ENCODE assay signal across 9 cellular contexts in the genomic region with DNA sequence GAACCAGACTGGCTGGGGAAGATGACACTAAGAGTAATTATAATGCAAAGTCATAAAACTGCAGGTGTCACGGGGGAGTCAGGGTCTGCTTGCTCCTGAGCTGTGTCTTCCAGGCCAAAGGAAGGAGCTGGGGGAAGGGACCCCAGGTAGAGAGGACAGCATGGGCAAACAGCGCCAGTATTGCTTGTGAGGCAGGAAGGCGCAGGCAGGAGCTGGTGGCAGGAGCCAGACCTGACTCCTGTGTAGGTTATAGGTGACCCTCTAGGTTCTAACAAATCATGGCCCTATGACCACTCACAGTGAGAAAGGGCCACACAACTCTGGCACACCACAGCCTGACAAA. TPM values are rescaled to one million over a fixed set of nuclear protein-coding genes. Genes with fewer than 3 reads are reported as not detected.
DNase-seq lines count a peak whose midpoint lies in the region; ATAC-seq and TF ChIP-seq lines count a peak whose summit lies in the region.
"Had no signal": no experiment of that assay in that cellular context is flagged by ENCODE, and none has a peak within 500 bp of the region (broad histone marks: within the 10 kb centered on the region; RNA-seq: fewer than 3 reads in every experiment).

No MANE protein-coding gene starts in this region.

- H3K36me3 Mint-ChIP-seq in activated T-cell treated with anti-CD3 and anti-CD28 coated beads, Interleukin-2, amount 50 U/mL, for 4 hours (ENCODE audit: insufficient read depth): peaks cover 61% of the 10 kb centered on the region
- H3K36me3 Mint-ChIP-seq in activated T-helper 2 cell treated with anti-CD3 and anti-CD28 coated beads, Interferon-gamma antibody, Interleukin-2, Interleukin-4, amounts not matched to agents 10 μg/mL and 5 μg/mL and 100 μg/mL, durations not matched to agents 14 hours and 24 hours and 36 hours (ENCODE audit: low read depth): peaks cover 96% of the 10 kb centered on the region
- H3K36me3 Mint-ChIP-seq in mesothelial cell of epicardium: peaks cover 2% of the 10 kb centered on the region

- H3K27ac Mint-ChIP-seq in activated T-helper 2 cell treated with anti-CD3 and anti-CD28 coated beads, Interferon-gamma antibody, Interleukin-2, Interleukin-4, amounts not matched to agents 10 μg/mL and 5 μg/mL and 100 μg/mL, durations not matched to agents 14 hours and 24 hours and 36 hours: peak overlapping the region; percentile 100
- peak overlapping the region; percentile 61 for H3K27ac Mint-ChIP-seq in mesothelial cell of epicardium
- H3K27ac Mint-ChIP-seq in stimulated activated naive CD8-positive, alpha-beta T cell treated with anti-CD3 and anti-CD28 coated beads, Interleukin-15, amount 100 ng/mL, for 72 hours: peak overlapping the region; percentile 97 to 100

- no peaks in the 10 kb centered on the region for H3K27me3 Mint-ChIP-seq in activated T-cell treated with anti-CD3 and anti-CD28 coated beads, Interleukin-2, amount 50 U/mL, for 4 hours (ENCODE audit: low read depth)
- H3K27me3 Mint-ChIP-seq in activated T-helper 2 cell treated with anti-CD3 and anti-CD28 coated beads, Interferon-gamma antibody, Interleukin-2, Interleukin-4, amounts not matched to agents 10 μg/mL and 5 μg/mL and 100 μg/mL, durations not matched to agents 14 hours and 24 hours and 36 hours (ENCODE audit: low read depth): no peaks in the 10 kb centered on the region
- peaks cover 5% of the 10 kb centered on the region for H3K27me3 Mint-ChIP-seq in mesothelial cell of epicardium (ENCODE audit: low read depth)
- H3K27me3 Mint-ChIP-seq in stimulated activated naive CD8-positive, alpha-beta T cell treated with anti-CD3 and anti-CD28 coated beads, Interleukin-15, amount 100 ng/mL, for 72 hours: no peaks in the 10 kb centered on the region

- intact Hi-C loops in activated T-helper 2 cell treated with anti-CD3 and anti-CD28 coated beads, Interferon-gamma antibody, Interleukin-2, Interleukin-4, amounts not matched to agents 10 μg/mL and 5 μg/mL and 100 μg/mL, durations not matched to agents 14 hours and 24 hours and 36 hours (cut with micrococcal nuclease): loop anchor here (5.0 to 10.0 kb wide), 2 partner anchors 888 to 1075 kb away; no protein-coding TSS in a partner anchor

- peaks cover 49% of the 10 kb centered on the region for H3K4me1 Mint-ChIP-seq in activated T-cell treated with anti-CD3 and anti-CD28 coated beads, Interleukin-2, amount 50 U/mL, for 4 hours (ENCODE audit: low read depth)
- H3K4me1 Mint-ChIP-seq in activated T-helper 2 cell treated with anti-CD3 and anti-CD28 coated beads, Interferon-gamma antibody, Interleukin-2, Interleukin-4, amounts not matched to agents 10 μg/mL and 5 μg/mL and 100 μg/mL, durations not matched to agents 14 hours and 24 hours and 36 hours (ENCODE audit: low read depth): peaks cover 27% of the 10 kb centered on the region
- H3K4me1 Mint-ChIP-seq in mesothelial cell of epicardium: peaks cover 46% of the 10 kb centered on the region
- peaks cover 29% of the 10 kb centered on the region for H3K4me1 Mint-ChIP-seq in stimulated activated naive CD8-positive, alpha-beta T cell treated with anti-CD3 and anti-CD28 coated beads, Interleukin-15, amount 100 ng/mL, for 72 hours

- no peak for ATAC-seq in activated T-cell treated with anti-CD3 and anti-CD28 coated beads, Interleukin-2, amount 50 U/mL, for 4 hours
- no peak for ATAC-seq in stimulated activated naive CD8-positive, alpha-beta T cell treated with anti-CD3 and anti-CD28 coated beads, Interleukin-15, amount 100 ng/mL, for 72 hours
- ATAC-seq in GM21825 (IDR thresholded peaks at IDR 0.05; ENCODE audit: unreplicated experiment) (no peak), GM21786 (IDR thresholded peaks at IDR 0.05; ENCODE audit: unreplicated experiment) (no peak)

- DNase-seq in activated T-cell treated with anti-CD3 and anti-CD28 coated beads, Interleukin-2, amount 50 U/mL, for 4 hours: no peak
- DNase-seq in activated T-cell treated with anti-CD3 and anti-CD28 coated beads for 4 hours (no peak), mesothelial cell of epicardium (ENCODE audit: low spot score in 2 of 2, unreplicated experiment in 2 of 2) (no peak), ecto neural progenitor cell (ENCODE audit: low spot score) (no peak)
- no peak for DNase-seq in activated T-helper 2 cell treated with anti-CD3 and anti-CD28 coated beads, Interferon-gamma antibody, Interleukin-2, Interleukin-4, amounts not matched to agents 10 μg/mL and 5 μg/mL and 100 μg/mL, durations not matched to agents 14 hours and 24 hours and 36 hours (ENCODE audit: low spot score)
- peak in 1 of 2 donors; percentile 30 for DNase-seq in stimulated activated naive CD8-positive, alpha-beta T cell treated with anti-CD3 and anti-CD28 coated beads, Interleukin-15, amount 100 ng/mL, for 72 hours
- DNase-seq: NCI-H2029 treated with DMSO at 0.1 percent for 48 hours had no signal

- H3K9me3 Mint-ChIP-seq in activated T-cell treated with anti-CD3 and anti-CD28 coated beads, Interleukin-2, amount 50 U/mL, for 4 hours: no peaks in the 10 kb centered on the region
- no peaks in the 10 kb centered on the region for H3K9me3 Mint-ChIP-seq in activated T-helper 2 cell treated with anti-CD3 and anti-CD28 coated beads, Interferon-gamma antibody, Interleukin-2, Interleukin-4, amounts not matched to agents 10 μg/mL and 5 μg/mL and 100 μg/mL, durations not matched to agents 14 hours and 24 hours and 36 hours
- H3K9me3 Mint-ChIP-seq in mesothelial cell of epicardium: no peaks in the 10 kb centered on the region
- H3K9me3 Mint-ChIP-seq in stimulated activated naive CD8-positive, alpha-beta T cell treated with anti-CD3 and anti-CD28 coated beads, Interleukin-15, amount 100 ng/mL, for 72 hours: no peaks in the 10 kb centered on the region

- H3K4me3 Mint-ChIP-seq in activated T-cell treated with anti-CD3 and anti-CD28 coated beads, Interleukin-2, amount 50 U/mL, for 4 hours: peak overlapping the region; percentile 94
- peak overlapping the region; percentile 95 for H3K4me3 Mint-ChIP-seq in activated T-helper 2 cell treated with anti-CD3 and anti-CD28 coated beads, Interferon-gamma antibody, Interleukin-2, Interleukin-4, amounts not matched to agents 10 μg/mL and 5 μg/mL and 100 μg/mL, durations not matched to agents 14 hours and 24 hours and 36 hours (ENCODE audit: low read depth)
- peak overlapping the region; percentile 44 for H3K4me3 Mint-ChIP-seq in mesothelial cell of epicardium
- H3K4me3 Mint-ChIP-seq in stimulated activated naive CD8-positive, alpha-beta T cell treated with anti-CD3 and anti-CD28 coated beads, Interleukin-15, amount 100 ng/mL, for 72 hours: peak overlapping the region; percentile 89 to 99

- TF ChIP-seq CTCF in mesothelial cell of epicardium (IDR thresholded peaks at IDR 0.05; ENCODE audit: unreplicated experiment): no peak

RNA-seq across cellular contexts. Expression of a gene that starts 1.9 kb away (rescaled TPM):
- total RNA-seq in activated T-cell treated with anti-CD3 and anti-CD28 coated beads, Interleukin-2, amount 50 U/mL, for 4 hours: 100 to 1,000 TPM; 223 to 268 (median 229) TPM
- total RNA-seq in activated T-helper 2 cell treated with anti-CD3 and anti-CD28 coated beads, Interferon-gamma antibody, Interleukin-2, Interleukin-4, amounts not matched to agents 10 μg/mL and 5 μg/mL and 100 μg/mL, durations not matched to agents 14 hours and 24 hours and 36 hours: 351 and 355 TPM in 2 replicates
- total RNA-seq in mesothelial cell of epicardium: 15.2 to 16.7 TPM (median 15.2 TPM) in 3 replicates

RNA-seq across cellular contexts. Expression of a gene that starts 7.2 kb away (rescaled TPM):
- 100 to 1,000 TPM; 174 to 225 (median 210) TPM for total RNA-seq in activated T-cell treated with anti-CD3 and anti-CD28 coated beads, Interleukin-2, amount 50 U/mL, for 4 hours
- 178 and 190 TPM in 2 replicates for total RNA-seq in activated T-helper 2 cell treated with anti-CD3 and anti-CD28 coated beads, Interferon-gamma antibody, Interleukin-2, Interleukin-4, amounts not matched to agents 10 μg/mL and 5 μg/mL and 100 μg/mL, durations not matched to agents 14 hours and 24 hours and 36 hours
- 33.6 to 36.8 TPM (median 35.9 TPM) in 3 replicates for total RNA-seq in mesothelial cell of epicardium

RNA-seq across cellular contexts. Expression of a gene that starts 40.4 kb away (rescaled TPM):
- 10 to 100 TPM; 26.8 to 31.1 (median 27.4) TPM for total RNA-seq in activated T-cell treated with anti-CD3 and anti-CD28 coated beads, Interleukin-2, amount 50 U/mL, for 4 hours
- 61.7 and 68.7 TPM in 2 replicates for total RNA-seq in activated T-helper 2 cell treated with anti-CD3 and anti-CD28 coated beads, Interferon-gamma antibody, Interleukin-2, Interleukin-4, amounts not matched to agents 10 μg/mL and 5 μg/mL and 100 μg/mL, durations not matched to agents 14 hours and 24 hours and 36 hours
- 32.1 to 34.1 TPM (median 32.8 TPM) in 3 replicates for total RNA-seq in mesothelial cell of epicardium

RNA-seq across cellular contexts. Expression of a gene that starts 42.2 kb away (rescaled TPM):
- 10 to 100 TPM in 1 of 3 donors, 1 to 10 TPM in 2; 6.7 to 11.2 (median 9.0) TPM for total RNA-seq in activated T-cell treated with anti-CD3 and anti-CD28 coated beads, Interleukin-2, amount 50 U/mL, for 4 hours
- total RNA-seq in activated T-helper 2 cell treated with anti-CD3 and anti-CD28 coated beads, Interferon-gamma antibody, Interleukin-2, Interleukin-4, amounts not matched to agents 10 μg/mL and 5 μg/mL and 100 μg/mL, durations not matched to agents 14 hours and 24 hours and 36 hours: 35.2 and 37.2 TPM in 2 replicates
- 12.7 to 15.1 TPM (median 12.8 TPM) in 3 replicates for total RNA-seq in mesothelial cell of epicardium

Comparison
In these comparisons a context has a peak if more than half of its experiments do, and no peak if none do; other contexts are left out.
1. H3K4me3 Mint-ChIP-seq: peak in every context shown above with its lines; median percentile 95 in activated T-helper 2 cell treated with anti-CD3 and anti-CD28 coated beads, Interferon-gamma antibody, Interleukin-2, Interleukin-4, amounts not matched to agents 10 μg/mL and 5 μg/mL and 100 μg/mL, durations not matched to agents 14 hours and 24 hours and 36 hours; 94 in activated T-cell treated with anti-CD3 and anti-CD28 coated beads, Interleukin-2, amount 50 U/mL, for 4 hours; 94 in stimulated activated naive CD8-positive, alpha-beta T cell treated with anti-CD3 and anti-CD28 coated beads, Interleukin-15, amount 100 ng/mL, for 72 hours; 44 in mesothelial cell of epicardium.
2. RNA of a gene that starts 1.9 kb away (total RNA-seq): 351 to 355 TPM in activated T-helper 2 cell treated with anti-CD3 and anti-CD28 coated beads, Interferon-gamma antibody, Interleukin-2, Interleukin-4, amounts not matched to agents 10 μg/mL and 5 μg/mL and 100 μg/mL, durations not matched to agents 14 hours and 24 hours and 36 hours and 223 to 268 TPM in activated T-cell treated with anti-CD3 and anti-CD28 coated beads, Interleukin-2, amount 50 U/mL, for 4 hours; 15.2 to 16.7 TPM in mesothelial cell of epicardium; every median in the first group is over 10 times any median in the second.
3. Peak in every context shown above with its lines, with median percentiles within 50 percentile points of each other: H3K27ac Mint-ChIP-seq.